Comparison of ENCODE assay signal across 23 cellular contexts in genomic region chr2:40579247-40579646, GRCh38.
A peak's percentile ranks its signal among the peaks of the same experiment; 100 is the strongest.
DNase-seq lines count a peak whose midpoint lies in the region; ATAC-seq and TF ChIP-seq lines count a peak whose summit lies in the region.
"Had no signal": no experiment of that assay in that cellular context is flagged by ENCODE, and none has a peak within 500 bp of the region (broad histone marks: within the 10 kb centered on the region; RNA-seq: fewer than 3 reads in every experiment).

No MANE protein-coding gene starts in this region.

- peaks cover 10% of the 10 kb centered on the region for H3K9me3 Mint-ChIP-seq in nephron progenitor cell

- no peaks in the 10 kb centered on the region for H3K9me3 ChIP-seq in adipocyte (ENCODE audit: control insufficient read depth, low read length)
- H3K9me3 ChIP-seq: Caco-2, MG63 had no signal

- H3K4me1 ChIP-seq in adipocyte (ENCODE audit: control insufficient read depth, insufficient read depth, low read length), result no peaks in the 10 kb centered on the region
- H3K4me1 ChIP-seq: Caco-2 had no signal

- no peak overlapping the region for H3K4me3 ChIP-seq in AG10803 (ENCODE audit: low read length)
- no peak overlapping the region for H3K4me3 ChIP-seq in adipocyte (ENCODE audit: low read length)
- H3K4me3 ChIP-seq: MG63 had no signal

- no peak overlapping the region for H3K4me3 Mint-ChIP-seq in nephron progenitor cell
- H3K4me3 Mint-ChIP-seq: B cell; CD8-positive, alpha-beta T cell had no signal

- no peaks in the 10 kb centered on the region for H3K36me3 Mint-ChIP-seq in nephron progenitor cell (ENCODE audit: low read depth)
- H3K36me3 Mint-ChIP-seq: CD8-positive, alpha-beta T cell had no signal

- no peaks in the 10 kb centered on the region for H3K27me3 ChIP-seq in adipocyte (replicated peaks; ENCODE audit: control insufficient read depth, insufficient read depth, low read length)
- H3K27me3 ChIP-seq: MG63 had no signal

- H3K9ac ChIP-seq in adipocyte (ENCODE audit: low read length), result no peak overlapping the region

- no peaks in the 10 kb centered on the region for H3K4me1 Mint-ChIP-seq in nephron progenitor cell
- H3K4me1 Mint-ChIP-seq: B cell had no signal

- H3K36me3 ChIP-seq in adipocyte (ENCODE audit: control insufficient read depth, insufficient read depth, low read length, severe bottlenecking), result no peaks in the 10 kb centered on the region
- H3K36me3 ChIP-seq: MG63 had no signal

- ATAC-seq in GM19463 (IDR thresholded peaks at IDR 0.05; ENCODE audit: unreplicated experiment), result no peak
- ATAC-seq: CD8-positive, alpha-beta T cell; Panc1 had no signal

- TF ChIP-seq CTCF in AG10803 (conservative IDR thresholded peaks at IDR 0.05; ENCODE audit: low read length) (no peak), nephron progenitor cell (IDR thresholded peaks at IDR 0.05) (no peak)

- DNase-seq in AG10803 (ENCODE audit: low read depth) (peak; percentile 45), GM03348 (ENCODE audit: low spot score) (peak; percentile 26), adipocyte (ENCODE audit: low read depth) (peak; percentile 56), fibroblast of peridontal ligament (ENCODE audit: extremely low read depth) (peak; percentile 33), DMS53 (lab: John Stamatoyannopoulos, UW) (no peak), OCI-M1 (lab: John Stamatoyannopoulos, UW) (no peak), nephron progenitor cell (no peak)
- DNase-seq: Caco-2; CD8-positive, alpha-beta T cell; DMS 273 treated with DMSO at 0.1 percent for 48 hours; DMS79 treated with DMSO at 0.1 percent for 48 hours; KG1; MG63; NCI-H1105 treated with DMSO at 0.1 percent for 48 hours; NCI-H146; NCI-H2029; NCI-H446; NCI-H526; SHP77; T-helper 1 cell had no signal

- no peak overlapping the region for H3K27ac Mint-ChIP-seq in nephron progenitor cell
- H3K27ac Mint-ChIP-seq: B cell; CD8-positive, alpha-beta T cell had no signal

- peaks cover 4% of the 10 kb centered on the region for H3K27me3 Mint-ChIP-seq in nephron progenitor cell (ENCODE audit: low read depth, poor library complexity)
- H3K27me3 Mint-ChIP-seq: B cell had no signal

Comparison
In these comparisons a context has a peak if more than half of its experiments do, and no peak if none do; other contexts are left out.
1. DNase-seq: peak in AG10803 (single experiment), GM03348 (single experiment), adipocyte (single experiment) and fibroblast of peridontal ligament (single experiment); none in DMS53 (single experiment), OCI-M1 (single experiment) and nephron progenitor cell (single experiment).